In genomic region chr6:3723251-3723650, GRCh38 we compare ENCODE assay signal across 1 cellular context.
TF ChIP-seq lines count a peak whose summit lies in the region.

No MANE protein-coding gene starts in this region.

TF ChIP-seq in H1, 55 proteins besides CTCF, POLR2A, EP300 and RAD21:
- TF ChIP-seq HDAC6 (IDR thresholded peaks at IDR 0.05; ENCODE audit: low read depth, low read length) (no peak), MAX (IDR thresholded peaks at IDR 0.05) (no peak), BCL11A (IDR thresholded peaks at IDR 0.05; ENCODE audit: low read depth in 2 of 2, low read length in 2 of 2) (no peak), SIN3A (conservative IDR thresholded peaks at IDR 0.05 in 1 of 2, IDR thresholded peaks at IDR 0.05 in 1 of 2; ENCODE audit: low read depth in 1 of 2, low read length in 2 of 2) (no peak), JUND (IDR thresholded peaks at IDR 0.05; ENCODE audit: low read length) (no peak), TEAD4 (IDR thresholded peaks at IDR 0.05; ENCODE audit: low read depth, low read length) (no peak), CHD2 (IDR thresholded peaks at IDR 0.05; ENCODE audit: low read length) (no peak), SP2 (IDR thresholded peaks at IDR 0.05; ENCODE audit: low read length) (no peak), NRF1 (IDR thresholded peaks at IDR 0.05; ENCODE audit: low read depth, low read length) (no peak), RFX5 (IDR thresholded peaks at IDR 0.05; ENCODE audit: borderline replicate concordance, low read depth, low read length) (no peak), TBP (IDR thresholded peaks at IDR 0.05; ENCODE audit: low read depth, low read length) (no peak), SIX5 (IDR thresholded peaks at IDR 0.05; ENCODE audit: low read depth, low read length) (no peak), MAFK (IDR thresholded peaks at IDR 0.05; ENCODE audit: low read depth, low read length) (no peak), E2F6 (IDR thresholded peaks at IDR 0.05) (no peak)
